21 cellular contexts compared by ENCODE assay signal in genomic region chr20:20578838-20579237, GRCh38.
DNase-seq lines count a peak whose midpoint lies in the region; ATAC-seq, FAIRE-seq and TF ChIP-seq lines count a peak whose summit lies in the region.
"Had no signal": no experiment of that assay in that cellular context is flagged by ENCODE, and none has a peak within 500 bp of the region (broad histone marks: within the 10 kb centered on the region; RNA-seq: fewer than 3 reads in every experiment).

No MANE protein-coding gene starts in this region.

- 91% methylated on average over 2 of the region's 2 CpGs for WGBS in A549 (ENCODE audit: missing lambda C conversion rate)
- no CpG with 5 or more reads among the region's 2 CpGs for whole genome bisulfite sequencing in IMR-90 (ENCODE audit: extremely low coverage in 2 of 2, insufficient read length in 1 of 2), 2 experiments
- WGBS in H1 (ENCODE audit: extremely low coverage in 1 of 2, insufficient coverage in 1 of 2, insufficient read length in 1 of 2, insufficient replicate concordance in 2 of 2, low coverage in 1 of 2, low lambda C conversion rate in 2 of 2, missing lambda C conversion rate in 1 of 2), 2 experiments = 95% methylated on average over 2 of the region's 2 CpGs; no CpG with 5 or more reads in 1 of the 2 experiments

- H3K23me2 ChIP-seq in H1 (ENCODE audit: low read depth, low read length) = no peaks in the 10 kb centered on the region

- POLR2A ChIA-PET in A549 (lab: Yijun Ruan, JAX) (no interaction called here), IMR-90 (lab: Charles Lee; ENCODE audit: unreplicated experiment) (no interaction called here), H1 (lab: Charles Lee; ENCODE audit: partially characterized antibody) (interaction anchor here (0.6 kb wide), 1 partner anchor 450 kb away, joined by 3 read pairs; no protein-coding TSS in a partner anchor)

- H3K79me1 ChIP-seq in IMR-90 (ENCODE audit: low read depth in 1 of 2, low read length in 2 of 2) = no peaks in the 10 kb centered on the region
- H3K79me1 ChIP-seq in H1 (ENCODE audit: low read depth, low read length) = no peaks in the 10 kb centered on the region

- H3K4me1 Mint-ChIP-seq in mesothelial cell of epicardium = peaks cover 9% of the 10 kb centered on the region
- H3K4me1 Mint-ChIP-seq: B cell had no signal

- ATAC-seq in A549 (no peak), IMR-90 (ENCODE audit: low read depth) (no peak)
- ATAC-seq: CD8-positive, alpha-beta T cell had no signal

- H3K23ac ChIP-seq in IMR-90 (ENCODE audit: low read depth, low read length) (no peak overlapping the region), H1 (ENCODE audit: insufficient read length) (no peak overlapping the region)

- H4K91ac ChIP-seq in IMR-90 (ENCODE audit: insufficient read depth, low read depth, low read length) (no peak overlapping the region), H1 (replicated peaks; ENCODE audit: insufficient read length, low read length) (no peak overlapping the region)

- H3K9ac ChIP-seq in IMR-90 (ENCODE audit: low read depth, low read length) (no peak overlapping the region), H1 (replicated peaks in 1 of 4; ENCODE audit: extremely low read depth in 1 of 4, low read depth in 3 of 4, low read length in 3 of 4) (no peak overlapping the region)
- H3K9ac ChIP-seq: BLaER1 treated with 17β-estradiol and CSF1 and Interleukin-3, amounts not matched to agents 10 nM and 100 nM had no signal

- no peaks in the 10 kb centered on the region for H3K27me3 Mint-ChIP-seq in mesothelial cell of epicardium (ENCODE audit: low read depth)
- H3K27me3 Mint-ChIP-seq: B cell; CD4-positive, alpha-beta T cell had no signal

- H2BK5ac ChIP-seq in IMR-90 (ENCODE audit: low read depth, low read length, poor library complexity, severe bottlenecking) (no peak overlapping the region), H1 (ENCODE audit: low read depth, low read length) (no peak overlapping the region)

- H3K27ac Mint-ChIP-seq in mesothelial cell of epicardium = no peak overlapping the region
- H3K27ac Mint-ChIP-seq: B cell; CD4-positive, alpha-beta T cell; CD8-positive, alpha-beta T cell had no signal

- H4K20me1 ChIP-seq in IMR-90 (ENCODE audit: insufficient read depth, low read length) (no peaks in the 10 kb centered on the region), H1 (replicated peaks in 1 of 2; ENCODE audit: control insufficient read depth in 1 of 2, insufficient read depth in 2 of 2, low read length in 2 of 2) (no peaks in the 10 kb centered on the region)
- H4K20me1 ChIP-seq: BLaER1 treated with 17β-estradiol and CSF1 and Interleukin-3, amounts not matched to agents 10 nM and 100 nM had no signal

- H3K56ac ChIP-seq in IMR-90 (ENCODE audit: extremely low read depth, insufficient read depth, low read length) (no peak overlapping the region), H1 (replicated peaks; ENCODE audit: insufficient read length, low read depth, low read length) (no peak overlapping the region)

- H2AFZ ChIP-seq in IMR-90 (replicated peaks; ENCODE audit: low read length, poor library complexity) (no peak overlapping the region), H1 (ENCODE audit: low read length) (no peak overlapping the region)

- no peak overlapping the region for H3K14ac ChIP-seq in IMR-90 (replicated peaks; ENCODE audit: low read depth, low read length)
- no peak overlapping the region for H3K14ac ChIP-seq in H1 (ENCODE audit: insufficient read length)

- no peaks in the 10 kb centered on the region for H3K79me2 ChIP-seq in H1 (ENCODE audit: control insufficient read depth in 1 of 2, insufficient read depth in 2 of 2, low read length in 2 of 2)

- TF ChIP-seq RAD21 in A549 (conservative IDR thresholded peaks at IDR 0.05 in 1 of 2, IDR thresholded peaks at IDR 0.05 in 1 of 2) (no peak), IMR-90 (IDR thresholded peaks at IDR 0.05; ENCODE audit: low read length) (no peak), H1 (IDR thresholded peaks at IDR 0.05 in 1 of 2, conservative IDR thresholded peaks at IDR 0.05 in 1 of 2; ENCODE audit: low read depth in 2 of 2, low read length in 2 of 2) (no peak)

- no peaks in the 10 kb centered on the region for H3K9me3 Mint-ChIP-seq in mesothelial cell of epicardium
- H3K9me3 Mint-ChIP-seq: CD4-positive, alpha-beta T cell; CD8-positive, alpha-beta T cell had no signal

- H3K9me3 ChIP-seq in A549 (no peaks in the 10 kb centered on the region), IMR-90 (ENCODE audit: control insufficient read depth, insufficient read depth, low read length) (no peaks in the 10 kb centered on the region), H1 (ENCODE audit: insufficient read depth in 2 of 2, low read depth in 1 of 2, low read length in 1 of 2) (no peaks in the 10 kb centered on the region)
- H3K9me3 ChIP-seq: BLaER1 treated with 17β-estradiol and CSF1 and Interleukin-3, amounts not matched to agents 10 nM and 100 nM; Caco-2 had no signal

- no peak overlapping the region for H2BK12ac ChIP-seq in H1 (ENCODE audit: low read depth, low read length)

- H3K36me3 Mint-ChIP-seq in mesothelial cell of epicardium = peaks cover 16% of the 10 kb centered on the region

- in situ Hi-C loops in IMR-90 (cut with MboI; ENCODE audit: low sequenced_read_pairs) = no loop called here

- no peak for DNase-seq in A549 (ENCODE audit: low read depth in 1 of 2, low spot score in 1 of 2)
- DNase-seq in IMR-90 = no peak
- DNase-seq in H1 (ENCODE audit: low read depth in 1 of 2, low spot score in 2 of 2) = no peak
- no peak for DNase-seq in mesothelial cell of epicardium (ENCODE audit: low spot score in 2 of 2, unreplicated experiment in 2 of 2)
- DNase-seq in nucleus accumbens (lab: John Stamatoyannopoulos, UW) = no peak
- DNase-seq: 8988T; AML-193; Caco-2; Calu3; CD4-positive, alpha-beta T cell; CD8-positive, alpha-beta T cell; DMS79 treated with DMSO at 0.1 percent for 48 hours; GF-D8 had no signal

- H3K4me1 ChIP-seq in A549 (no peaks in the 10 kb centered on the region), IMR-90 (ENCODE audit: control insufficient read depth, insufficient read depth, low read length) (no peaks in the 10 kb centered on the region), H1 (replicated peaks in 1 of 4; ENCODE audit: control insufficient read depth in 3 of 4, insufficient read depth in 4 of 4, low read length in 3 of 4) (peaks cover 0 to 5% (median 1%) of the 10 kb centered on the region in 4 experiments; a peak in 2 of 7 replicates)
- H3K4me1 ChIP-seq: Caco-2 had no signal

- H3K4me2 ChIP-seq in A549 (no peak overlapping the region), IMR-90 (ENCODE audit: low read depth, low read length) (no peak overlapping the region), H1 (ENCODE audit: insufficient read depth in 1 of 2, low read depth in 2 of 2, low read length in 2 of 2) (no peak overlapping the region)

- H4K5ac ChIP-seq in IMR-90 (ENCODE audit: low read depth, low read length) (no peak overlapping the region), H1 (ENCODE audit: insufficient read length, low read depth, low read length) (no peak overlapping the region)

- H2AK5ac ChIP-seq in IMR-90 (ENCODE audit: low read depth, low read length) (no peak overlapping the region), H1 (ENCODE audit: low read depth, low read length) (no peak overlapping the region)

- H3K27me3 ChIP-seq in IMR-90 (ENCODE audit: control insufficient read depth, insufficient read depth, low read length) (no peaks in the 10 kb centered on the region), H1 (replicated peaks in 1 of 4; ENCODE audit: control insufficient read depth in 3 of 4, extremely low read depth in 1 of 4, insufficient read depth in 3 of 4, low read length in 3 of 4) (no peaks in the 10 kb centered on the region)
- H3K27me3 ChIP-seq: BLaER1 treated with 17β-estradiol and CSF1 and Interleukin-3, amounts not matched to agents 10 nM and 100 nM had no signal

- no TSS peak for BruUV-seq in IMR-90 (replicated peaks; lab: Mats Ljungman, UMichigan)

- no peak overlapping the region for H3K4me3 Mint-ChIP-seq in mesothelial cell of epicardium
- H3K4me3 Mint-ChIP-seq: B cell; CD4-positive, alpha-beta T cell; CD8-positive, alpha-beta T cell had no signal

- CTCF ChIA-PET in A549 (lab: Yijun Ruan, JAX) (interaction anchor here (0.7 to 5.0 kb wide), 4 partner anchors 12 to 495 kb away, joined by 3 to 29 read pairs (median 5); no protein-coding TSS in a partner anchor), IMR-90 (lab: Yijun Ruan, JAX) (interaction anchor here (0.5 to 6.6 kb wide), 3 partner anchors 9 to 188 kb away, joined by 3 to 39 read pairs (median 4); no protein-coding TSS in a partner anchor), H1 (lab: Charles Lee; ENCODE audit: partially characterized antibody) (interaction anchor here (1.0 to 2.4 kb wide), 4 partner anchors 10 to 240 kb away, joined by 3 to 18 read pairs (median 3); no protein-coding TSS in a partner anchor)

- H3K4ac ChIP-seq in IMR-90 (ENCODE audit: low read depth, low read length) (no peak overlapping the region), H1 (replicated peaks; ENCODE audit: insufficient read length, low read depth, low read length) (no peak overlapping the region)

- TF ChIP-seq EP300 in A549 (IDR thresholded peaks at IDR 0.05) = no peak
- TF ChIP-seq EP300 in H1 (IDR thresholded peaks at IDR 0.05; ENCODE audit: borderline replicate concordance in 1 of 2, low read depth in 2 of 2, low read length in 2 of 2) = no peak

- FAIRE-seq in A549 (lab: Jason Lieb, UNC) (no peak), H1 (lab: Jason Lieb, UNC) (no peak)
- FAIRE-seq: A204.1, D721Med, G401.6, GM12891, GM19239 had no signal

- H2BK120ac ChIP-seq in IMR-90 (ENCODE audit: low read depth, low read length) (no peak overlapping the region), H1 (replicated peaks; ENCODE audit: low read depth, low read length) (no peak overlapping the region)

- dilution Hi-C loops in IMR-90 (cut with HindIII; ENCODE audit: low sequenced_read_pairs, unreplicated experiment) = no loop called here

- no peak overlapping the region for H3K18ac ChIP-seq in IMR-90 (ENCODE audit: low read depth, low read length)
- no peak overlapping the region for H3K18ac ChIP-seq in H1 (ENCODE audit: extremely low read depth, low read length)

- H2AK9ac ChIP-seq in IMR-90 (replicated peaks; ENCODE audit: low read depth, low read length, poor library complexity) = no peak overlapping the region

- TF ChIP-seq CTCF in A549 (IDR thresholded peaks at IDR 0.05) (no peak), IMR-90 (conservative IDR thresholded peaks at IDR 0.05; ENCODE audit: low read depth, low read length) (no peak), H1 (IDR thresholded peaks at IDR 0.05; ENCODE audit: control extremely low read depth in 1 of 3, insufficient read depth in 1 of 3, low read depth in 1 of 3, low read length in 3 of 3) (no peak), mesothelial cell of epicardium (IDR thresholded peaks at IDR 0.05; ENCODE audit: unreplicated experiment) (no peak)

- no peak overlapping the region for H3K27ac ChIP-seq in A549
- no peak overlapping the region for H3K27ac ChIP-seq in IMR-90 (ENCODE audit: insufficient read depth, low read length)
- no peak overlapping the region for H3K27ac ChIP-seq in H1 (ENCODE audit: low read depth, low read length)
- H3K27ac ChIP-seq: BLaER1 treated with 17β-estradiol and CSF1 and Interleukin-3, amounts not matched to agents 10 nM and 100 nM; C4-2B had no signal

- intact Hi-C loops in IMR-90 (cut with micrococcal nuclease) = no loop called here

- H3K9me1 ChIP-seq in IMR-90 (ENCODE audit: insufficient read depth, low read length) = peaks cover 2% of the 10 kb centered on the region; the same call in 1 of the 2 replicates

- no peak overlapping the region for H4K8ac ChIP-seq in IMR-90 (ENCODE audit: low read depth in 2 of 2, low read length in 2 of 2)
- no peak overlapping the region for H4K8ac ChIP-seq in H1 (ENCODE audit: extremely low read depth, insufficient read depth, low read length)

- H3K36me3 ChIP-seq in IMR-90 (ENCODE audit: control insufficient read depth, insufficient read depth, low read length) (peaks cover 4% of the 10 kb centered on the region), H1 (ENCODE audit: control insufficient read depth in 2 of 4, insufficient read depth in 4 of 4, low read length in 3 of 4) (peaks cover 0 to 16% (median 4%) of the 10 kb centered on the region in 4 experiments; a peak in 7 of 8 replicates)

- TF ChIP-seq POLR2A in A549 (IDR thresholded peaks at IDR 0.05; ENCODE audit: low read length) = no peak
- TF ChIP-seq POLR2A in IMR-90 (IDR thresholded peaks at IDR 0.05; ENCODE audit: low read depth, low read length) = no peak
- TF ChIP-seq POLR2A in H1 (IDR thresholded peaks at IDR 0.05; ENCODE audit: control extremely low read depth in 1 of 2, low read depth in 2 of 2, low read length in 2 of 2) = no peak

- H2BK20ac ChIP-seq in IMR-90 (ENCODE audit: low read depth, low read length) (no peak overlapping the region), H1 (ENCODE audit: low read length) (no peak overlapping the region)

- no peak overlapping the region for H2BK15ac ChIP-seq in IMR-90 (ENCODE audit: low read depth, low read length)
- no peak overlapping the region for H2BK15ac ChIP-seq in H1 (ENCODE audit: low read length)

- H3K4me3 ChIP-seq in A549 = no peak overlapping the region
- no peak overlapping the region for H3K4me3 ChIP-seq in IMR-90 (ENCODE audit: insufficient read depth, low read depth, low read length)
- no peak overlapping the region for H3K4me3 ChIP-seq in H1 (ENCODE audit: extremely low read depth in 1 of 4, insufficient read depth in 2 of 4, low read depth in 3 of 4, low read length in 4 of 4)
- H3K4me3 ChIP-seq: BLaER1 treated with 17β-estradiol and CSF1 and Interleukin-3, amounts not matched to agents 10 nM and 100 nM had no signal

Comparison
In these comparisons a context has a peak if more than half of its experiments do, and no peak if none do; other contexts are left out.
1. Of the 18 proteins assayed by ChIP-seq in both H1 and A549: peak only in H1: none; only in A549: none; in both: MAFK; in neither: 17.